In the genomic region with DNA sequence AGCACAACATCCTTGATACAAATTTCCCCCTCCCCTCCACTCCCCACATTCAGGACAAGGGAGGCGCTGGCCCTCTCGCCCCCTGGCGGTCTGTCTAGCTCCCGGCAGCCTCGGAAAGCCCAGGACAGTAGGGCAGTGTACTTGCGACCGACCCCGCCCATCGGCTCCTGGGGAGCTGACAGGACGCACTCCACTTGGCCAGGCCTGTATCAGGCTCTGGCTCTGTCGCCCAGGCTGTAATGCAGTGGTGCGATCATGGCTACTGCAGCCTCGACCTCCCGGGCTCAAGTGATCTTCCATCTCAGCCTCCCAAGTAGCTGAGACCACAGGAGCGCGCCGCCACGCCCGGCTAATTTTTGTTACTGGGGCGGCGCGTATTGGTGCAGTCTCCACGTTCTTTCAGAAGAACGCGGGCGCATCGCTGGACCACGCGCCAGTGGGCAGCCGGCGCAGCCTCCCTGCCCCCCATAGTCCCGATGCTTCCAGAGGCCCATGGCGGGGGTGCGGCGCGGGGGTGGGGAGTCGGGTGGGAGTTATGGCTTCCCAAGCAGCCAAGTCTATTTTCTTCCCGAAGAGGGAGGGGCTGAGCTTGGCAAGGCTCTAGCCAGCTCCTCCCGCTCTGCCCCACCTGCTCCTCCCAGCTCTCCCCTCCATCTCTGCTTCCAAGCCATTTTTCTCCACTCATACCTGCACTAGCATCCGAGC, we compare ENCODE assay signal across 8 cellular contexts. TPM values are rescaled to one million over a fixed set of nuclear protein-coding genes. Genes with fewer than 3 reads are reported as not detected.
DNase-seq lines count a peak whose midpoint lies in the region; ATAC-seq, FAIRE-seq and TF ChIP-seq lines count a peak whose summit lies in the region.

No MANE protein-coding gene starts in this region.

- TF ChIP-seq RAD21 in K562 (CRISPR knock-in tag; conservative IDR thresholded peaks at IDR 0.05 in 1 of 2, IDR thresholded peaks at IDR 0.05 in 1 of 2): no peak

- no peak for TF ChIP-seq CTCF in GM20000 (IDR thresholded peaks at IDR 0.05; ENCODE audit: extremely low read depth, missing control alignments)
- TF ChIP-seq CTCF in K562 (IDR thresholded peaks at IDR 0.05 in 2 of 3, conservative IDR thresholded peaks at IDR 0.05 in 1 of 3; ENCODE audit: insufficient read depth in 2 of 3, low read depth in 1 of 3, low read length in 3 of 3): peak; percentile 59 to 66 (median 63)
- TF ChIP-seq CTCF in smooth muscle cell (IDR thresholded peaks at IDR 0.05; ENCODE audit: borderline replicate concordance, insufficient read depth, poor library complexity, severe bottlenecking): peak; percentile 49

- TF ChIP-seq POLR2A in K562 (conservative IDR thresholded peaks at IDR 0.05): no peak

- 50% methylated on average over 14 of the region's 40 CpGs for WGBS in K562 (ENCODE audit: insufficient coverage, low coverage, missing lambda C conversion rate)
- WGBS in smooth muscle cell (ENCODE audit: low lambda C conversion rate): 58% methylated on average over 37 of the region's 40 CpGs

- POLR2A ChIA-PET in K562 (lab: Yijun Ruan, JAX): interaction anchor here (0.9 to 1.9 kb wide), 4 partner anchors 9 to 197 kb away, joined by 3 to 8 read pairs (median 5); a partner anchor contains a TSS

- intact Hi-C loops in K562 (cut with micrococcal nuclease): no loop called here

- H3K79me2 ChIP-seq in K562 (ENCODE audit: control insufficient read depth, insufficient read depth, low read length): no peaks in the 10 kb centered on the region
- no peaks in the 10 kb centered on the region for H3K79me2 ChIP-seq in smooth muscle cell (ENCODE audit: low read depth)

- H3K9ac ChIP-seq in K562 (ENCODE audit: insufficient read depth in 1 of 2, low read depth in 2 of 2, low read length in 2 of 2): no peak overlapping the region
- H3K9ac ChIP-seq in iPS-15b (ENCODE audit: low read depth, low read length): no peak overlapping the region
- no peak overlapping the region for H3K9ac ChIP-seq in smooth muscle cell (ENCODE audit: low read depth)

- H3K9me3 ChIP-seq in MG63: no peaks in the 10 kb centered on the region
- H3K9me3 ChIP-seq in K562 (replicated peaks; ENCODE audit: control insufficient read depth, insufficient read depth, low read depth, low read length): no peaks in the 10 kb centered on the region
- H3K9me3 ChIP-seq in iPS-15b (ENCODE audit: control insufficient read depth, insufficient read depth, low read length): no peaks in the 10 kb centered on the region
- H3K9me3 ChIP-seq in smooth muscle cell (replicated peaks; ENCODE audit: low read depth): no peaks in the 10 kb centered on the region

- in situ Hi-C loops in K562 (cut with MboI): no loop called here

- DNase-seq in CD1c-positive myeloid dendritic cell (ENCODE audit: extremely low spot score) (peak; percentile 66), GM20000 (ENCODE audit: low spot score) (peak; percentile 63), MG63 (peak; percentile 59), T1000 (lab: John Stamatoyannopoulos, UW) (peak; percentile 20), K562 (ENCODE audit: extremely low read depth in 1 of 4, low spot score in 3 of 4) (peak; percentile 62 to 79 (median 68)), smooth muscle cell (lab: John Stamatoyannopoulos, UW; ENCODE audit: unreplicated experiment) (peak; percentile 7), GM19240 (ENCODE audit: insufficient read length, low spot score) (no peak)

- no peaks in the 10 kb centered on the region for H3K9me1 ChIP-seq in K562 (ENCODE audit: control insufficient read depth, insufficient read depth, low read length)

- ATAC-seq in K562: peak; percentile 97

- H3K27ac ChIP-seq in K562 (ENCODE audit: extremely low read depth, low read depth, low read length): no peak overlapping the region
- H3K27ac ChIP-seq in smooth muscle cell (ENCODE audit: low read depth): no peak overlapping the region

- BruUV-seq in K562 (replicated peaks; lab: Mats Ljungman, UMichigan): no TSS peak

- peaks cover 2 to 8% of the 10 kb centered on the region in 2 experiments; a peak in 4 of 5 replicates for H3K4me1 ChIP-seq in K562 (replicated peaks in 1 of 2; ENCODE audit: control insufficient read depth in 2 of 2, insufficient read depth in 2 of 2, low read length in 2 of 2)
- H3K4me1 ChIP-seq in iPS-15b (ENCODE audit: control insufficient read depth, insufficient read depth, low read length): no peaks in the 10 kb centered on the region
- H3K4me1 ChIP-seq in smooth muscle cell (ENCODE audit: low read depth): no peaks in the 10 kb centered on the region

- H3K27me3 ChIP-seq in MG63 (no peaks in the 10 kb centered on the region), K562 (ENCODE audit: control insufficient read depth in 2 of 2, insufficient read depth in 2 of 2, low read length in 2 of 2) (no peaks in the 10 kb centered on the region), iPS-15b (ENCODE audit: control insufficient read depth, insufficient read depth, low read length) (no peaks in the 10 kb centered on the region), smooth muscle cell (ENCODE audit: low read depth) (no peaks in the 10 kb centered on the region)

- FAIRE-seq in K562 (lab: Jason Lieb, UNC): peak; percentile 68

- H3K4me3 ChIP-seq in MG63: no peak overlapping the region
- H3K4me3 ChIP-seq in K562: no peak overlapping the region
- peak overlapping the region; percentile 53 for H3K4me3 ChIP-seq in iPS-15b (ENCODE audit: low read depth, low read length)
- H3K4me3 ChIP-seq in smooth muscle cell: peak overlapping the region; percentile 52

- H2AFZ ChIP-seq in K562 (ENCODE audit: low read depth, low read length) (no peak overlapping the region), smooth muscle cell (ENCODE audit: low read depth) (peak overlapping the region; percentile 86)

- CTCF ChIA-PET in K562 (lab: Yijun Ruan, JAX; ENCODE audit: low intra/inter-chr PET ratio): no interaction called here

- H4K20me1 ChIP-seq in K562 (replicated peaks; ENCODE audit: control insufficient read depth, insufficient read depth, low read length): no peaks in the 10 kb centered on the region
- no peaks in the 10 kb centered on the region for H4K20me1 ChIP-seq in smooth muscle cell (ENCODE audit: low read depth)

- H3K4me2 ChIP-seq in K562 (ENCODE audit: insufficient read depth, low read length): no peak overlapping the region
- peak overlapping the region; percentile 83 for H3K4me2 ChIP-seq in smooth muscle cell

- no peak for TF ChIP-seq EP300 in K562 (IDR thresholded peaks at IDR 0.05; ENCODE audit: low read length)

- no peaks in the 10 kb centered on the region for H3K36me3 ChIP-seq in MG63
- H3K36me3 ChIP-seq in K562 (ENCODE audit: control insufficient read depth, insufficient read depth, low read length): no peaks in the 10 kb centered on the region
- H3K36me3 ChIP-seq in iPS-15b (ENCODE audit: control insufficient read depth, insufficient read depth, low read length): no peaks in the 10 kb centered on the region
- no peaks in the 10 kb centered on the region for H3K36me3 ChIP-seq in smooth muscle cell (ENCODE audit: low read depth)

- H3F3A ChIP-seq in smooth muscle cell (ENCODE audit: low read depth): no peaks in the 10 kb centered on the region

RNA-seq across cellular contexts. Expression of a gene that starts 7.8 kb away (rescaled TPM):
- not detected in 2 replicates for total RNA-seq in MG63 (2014; rRNA removed; shearing (Covaris generic); ENCODE audit: low replicate concordance)
- not detected in 2 replicates for total RNA-seq in K562 (2011; cell fraction: chromatin; rRNA removed; ENCODE audit: low replicate concordance)
- total RNA-seq in K562 (2011; cell fraction: nucleolus; rRNA removed): not detected in 2 replicates
- total RNA-seq in K562 (2011; cell fraction: nucleoplasm; rRNA removed): 1.6 TPM in 1 of 2 replicates, not detected in the other
- not detected in 2 replicates for total RNA-seq in K562 (2014; rRNA removed)
- 0.48 TPM in 1 of 2 replicates, not detected in the other for total RNA-seq in K562 (2014; rRNA removed; fragmentation: Illumina TruSeq; extraction: Trizol)
- total RNA-seq in K562 (2015; rRNA removed; fragmentation: Illumina TruSeq; extraction: Trizol): not detected in 2 replicates
- total RNA-seq in K562 (2021): not detected in 2 replicates
- polyA plus RNA-seq in K562 (2011; rRNA removed): not detected in 2 replicates
- not detected in 2 replicates for polyA plus RNA-seq in K562 (2011; cell fraction: cytosol; rRNA removed)
- not detected in 2 replicates for polyA plus RNA-seq in K562 (2011; cell fraction: nucleus; rRNA removed)
- polyA plus RNA-seq in K562 (2012): not detected in 2 replicates
- not detected in 2 replicates for polyA plus RNA-seq in K562 (2014; fragmentation: Illumina TruSeq; extraction: Trizol)
- not detected for polyA plus RNA-seq in K562 (2014; fragmentation: Nextera tagmentation; extraction: Ambion mirVana)
- polyA plus RNA-seq in K562 (2014; rRNA removed): not detected in 2 replicates
- polyA minus RNA-seq in K562 (2011; rRNA and poly(A)+ RNA removed): not detected in 2 replicates
- not detected in 2 replicates for polyA minus RNA-seq in K562 (2011; cell fraction: cytosol; rRNA and poly(A)+ RNA removed)
- polyA minus RNA-seq in K562 (2011; cell fraction: nucleus; rRNA and poly(A)+ RNA removed): not detected in 2 replicates
- not detected in 2 replicates for total RNA-seq in smooth muscle cell
- polyA plus RNA-seq in smooth muscle cell: 0.40 and 2.1 TPM in 2 replicates

RNA-seq across cellular contexts. Expression of a gene that starts 16.2 kb away (rescaled TPM):
- 108 and 198 TPM in 2 replicates for total RNA-seq in MG63 (2014; rRNA removed; shearing (Covaris generic); ENCODE audit: low replicate concordance)
- total RNA-seq in K562 (2011; cell fraction: chromatin; rRNA removed; ENCODE audit: low replicate concordance): 25.7 and 39.2 TPM in 2 replicates
- total RNA-seq in K562 (2011; cell fraction: nucleolus; rRNA removed): 32.1 and 33.7 TPM in 2 replicates
- 56.5 and 62.8 TPM in 2 replicates for total RNA-seq in K562 (2011; cell fraction: nucleoplasm; rRNA removed)
- 160 and 218 TPM in 2 replicates for total RNA-seq in K562 (2014; rRNA removed)
- total RNA-seq in K562 (2014; rRNA removed; fragmentation: Illumina TruSeq; extraction: Trizol): 402 and 409 TPM in 2 replicates
- total RNA-seq in K562 (2015; rRNA removed; fragmentation: Illumina TruSeq; extraction: Trizol): 378 and 383 TPM in 2 replicates
- 169 and 177 TPM in 2 replicates for total RNA-seq in K562 (2021)
- polyA plus RNA-seq in K562 (2011; rRNA removed): 336 and 418 TPM in 2 replicates
- polyA plus RNA-seq in K562 (2011; cell fraction: cytosol; rRNA removed): 39.5 and 169 TPM in 2 replicates
- polyA plus RNA-seq in K562 (2011; cell fraction: nucleus; rRNA removed): 44.8 and 122 TPM in 2 replicates
- polyA plus RNA-seq in K562 (2012): 155 and 439 TPM in 2 replicates
- 162 and 191 TPM in 2 replicates for polyA plus RNA-seq in K562 (2014; fragmentation: Illumina TruSeq; extraction: Trizol)
- polyA plus RNA-seq in K562 (2014; fragmentation: Nextera tagmentation; extraction: Ambion mirVana): 1,000 to 10,000 TPM; 1,140 to 1,285 TPM
- polyA plus RNA-seq in K562 (2014; rRNA removed): 308 and 430 TPM in 2 replicates
- polyA minus RNA-seq in K562 (2011; rRNA and poly(A)+ RNA removed): 149 and 153 TPM in 2 replicates
- polyA minus RNA-seq in K562 (2011; cell fraction: cytosol; rRNA and poly(A)+ RNA removed): 54.1 and 64.7 TPM in 2 replicates
- polyA minus RNA-seq in K562 (2011; cell fraction: nucleus; rRNA and poly(A)+ RNA removed): 8.3 and 22.9 TPM in 2 replicates
- 76.4 and 95.9 TPM in 2 replicates for total RNA-seq in smooth muscle cell
- 282 and 313 TPM in 2 replicates for polyA plus RNA-seq in smooth muscle cell

RNA-seq across cellular contexts. Expression of a gene that starts 16.3 kb away (rescaled TPM):
- total RNA-seq in MG63 (2014; rRNA removed; shearing (Covaris generic); ENCODE audit: low replicate concordance): 10.1 and 10.4 TPM in 2 replicates
- 11.5 and 17.2 TPM in 2 replicates for total RNA-seq in K562 (2011; cell fraction: chromatin; rRNA removed; ENCODE audit: low replicate concordance)
- 15.0 and 17.9 TPM in 2 replicates for total RNA-seq in K562 (2011; cell fraction: nucleolus; rRNA removed)
- 14.0 and 14.8 TPM in 2 replicates for total RNA-seq in K562 (2011; cell fraction: nucleoplasm; rRNA removed)
- total RNA-seq in K562 (2014; rRNA removed) (31.2 and 31.9 TPM in 2 replicates), K562 (2014; rRNA removed; fragmentation: Illumina TruSeq; extraction: Trizol) (17.9 and 22.4 TPM in 2 replicates), K562 (2015; rRNA removed; fragmentation: Illumina TruSeq; extraction: Trizol) (26.4 and 28.1 TPM in 2 replicates), K562 (2021) (26.3 and 28.5 TPM in 2 replicates), smooth muscle cell (16.9 and 25.7 TPM in 2 replicates)
- polyA plus RNA-seq in K562 (2011; rRNA removed) (21.2 and 25.6 TPM in 2 replicates), K562 (2014; fragmentation: Illumina TruSeq; extraction: Trizol) (27.8 and 32.8 TPM in 2 replicates), K562 (2014; fragmentation: Nextera tagmentation; extraction: Ambion mirVana) (10 to 100 TPM; 23.9 to 29.4 TPM), K562 (2014; rRNA removed) (38.4 and 39.5 TPM in 2 replicates), smooth muscle cell (19.0 and 19.7 TPM in 2 replicates)
- 21.0 and 23.4 TPM in 2 replicates for polyA plus RNA-seq in K562 (2011; cell fraction: cytosol; rRNA removed)
- polyA plus RNA-seq in K562 (2011; cell fraction: nucleus; rRNA removed): 22.4 and 31.4 TPM in 2 replicates
- polyA plus RNA-seq in K562 (2012): 27.0 and 41.1 TPM in 2 replicates
- 11.4 and 14.6 TPM in 2 replicates for polyA minus RNA-seq in K562 (2011; rRNA and poly(A)+ RNA removed)
- 9.5 and 11.5 TPM in 2 replicates for polyA minus RNA-seq in K562 (2011; cell fraction: cytosol; rRNA and poly(A)+ RNA removed)
- 3.6 and 10.3 TPM in 2 replicates for polyA minus RNA-seq in K562 (2011; cell fraction: nucleus; rRNA and poly(A)+ RNA removed)

RNA-seq across cellular contexts. Expression of a gene that starts 35.1 kb away (rescaled TPM):
- total RNA-seq in MG63 (2014; rRNA removed; shearing (Covaris generic); ENCODE audit: low replicate concordance): 1.1 and 1.3 TPM in 2 replicates
- total RNA-seq in K562 (2011; cell fraction: chromatin; rRNA removed; ENCODE audit: low replicate concordance): 5.5 and 22.5 TPM in 2 replicates
- total RNA-seq in K562 (2011; cell fraction: nucleolus; rRNA removed): 4.9 and 5.3 TPM in 2 replicates
- 7.7 and 8.8 TPM in 2 replicates for total RNA-seq in K562 (2011; cell fraction: nucleoplasm; rRNA removed)
- 17.5 and 17.6 TPM in 2 replicates for total RNA-seq in K562 (2014; rRNA removed)
- 32.3 and 38.1 TPM in 2 replicates for total RNA-seq in K562 (2014; rRNA removed; fragmentation: Illumina TruSeq; extraction: Trizol)
- total RNA-seq in K562 (2015; rRNA removed; fragmentation: Illumina TruSeq; extraction: Trizol): 28.3 and 32.3 TPM in 2 replicates
- total RNA-seq in K562 (2021): 17.9 and 19.7 TPM in 2 replicates
- 23.1 and 31.8 TPM in 2 replicates for polyA plus RNA-seq in K562 (2011; rRNA removed)
- 3.5 and 7.9 TPM in 2 replicates for polyA plus RNA-seq in K562 (2011; cell fraction: cytosol; rRNA removed)
- polyA plus RNA-seq in K562 (2011; cell fraction: nucleus; rRNA removed): 8.2 and 13.0 TPM in 2 replicates
- polyA plus RNA-seq in K562 (2012): 25.6 and 37.7 TPM in 2 replicates
- polyA plus RNA-seq in K562 (2014; fragmentation: Illumina TruSeq; extraction: Trizol): 44.0 and 57.0 TPM in 2 replicates
- polyA plus RNA-seq in K562 (2014; fragmentation: Nextera tagmentation; extraction: Ambion mirVana): 10 to 100 TPM; 24.1 to 37.5 TPM
- polyA plus RNA-seq in K562 (2014; rRNA removed): 37.9 and 40.8 TPM in 2 replicates
- polyA minus RNA-seq in K562 (2011; rRNA and poly(A)+ RNA removed): 18.5 and 21.4 TPM in 2 replicates
- 6.7 and 6.8 TPM in 2 replicates for polyA minus RNA-seq in K562 (2011; cell fraction: cytosol; rRNA and poly(A)+ RNA removed)
- polyA minus RNA-seq in K562 (2011; cell fraction: nucleus; rRNA and poly(A)+ RNA removed): 4.4 and 8.8 TPM in 2 replicates
- 2.8 and 3.7 TPM in 2 replicates for total RNA-seq in smooth muscle cell
- polyA plus RNA-seq in smooth muscle cell: 7.9 and 13.0 TPM in 2 replicates

RNA-seq across cellular contexts. Expression of a gene that starts 55.7 kb away (rescaled TPM):
- 5.0 and 6.2 TPM in 2 replicates for total RNA-seq in MG63 (2014; rRNA removed; shearing (Covaris generic); ENCODE audit: low replicate concordance)
- 5.0 and 13.7 TPM in 2 replicates for total RNA-seq in K562 (2011; cell fraction: chromatin; rRNA removed; ENCODE audit: low replicate concordance)
- total RNA-seq in K562 (2011; cell fraction: nucleolus; rRNA removed): 3.0 and 3.2 TPM in 2 replicates
- total RNA-seq in K562 (2011; cell fraction: nucleoplasm; rRNA removed): 5.2 and 14.0 TPM in 2 replicates
- total RNA-seq in K562 (2014; rRNA removed): 7.1 and 8.1 TPM in 2 replicates
- total RNA-seq in K562 (2014; rRNA removed; fragmentation: Illumina TruSeq; extraction: Trizol): 8.2 and 10.6 TPM in 2 replicates
- 6.3 and 7.0 TPM in 2 replicates for total RNA-seq in K562 (2015; rRNA removed; fragmentation: Illumina TruSeq; extraction: Trizol)
- total RNA-seq in K562 (2021): 8.2 and 8.8 TPM in 2 replicates
- 5.6 and 6.3 TPM in 2 replicates for polyA plus RNA-seq in K562 (2011; rRNA removed)
- 3.6 and 4.1 TPM in 2 replicates for polyA plus RNA-seq in K562 (2011; cell fraction: cytosol; rRNA removed)
- polyA plus RNA-seq in K562 (2011; cell fraction: nucleus; rRNA removed): 2.1 and 2.2 TPM in 2 replicates
- polyA plus RNA-seq in K562 (2012): 5.4 and 9.4 TPM in 2 replicates
- polyA plus RNA-seq in K562 (2014; fragmentation: Illumina TruSeq; extraction: Trizol): 5.8 and 6.7 TPM in 2 replicates
- polyA plus RNA-seq in K562 (2014; fragmentation: Nextera tagmentation; extraction: Ambion mirVana): 1 to 10 TPM; 3.1 to 3.4 TPM
- 6.4 and 8.3 TPM in 2 replicates for polyA plus RNA-seq in K562 (2014; rRNA removed)
- polyA minus RNA-seq in K562 (2011; rRNA and poly(A)+ RNA removed): 4.8 and 6.5 TPM in 2 replicates
- polyA minus RNA-seq in K562 (2011; cell fraction: cytosol; rRNA and poly(A)+ RNA removed): 2.9 and 3.5 TPM in 2 replicates
- 2.3 and 4.4 TPM in 2 replicates for polyA minus RNA-seq in K562 (2011; cell fraction: nucleus; rRNA and poly(A)+ RNA removed)
- 6.0 and 7.3 TPM in 2 replicates for total RNA-seq in smooth muscle cell
- 6.4 and 7.3 TPM in 2 replicates for polyA plus RNA-seq in smooth muscle cell

Comparison
In these comparisons a context has a peak if more than half of its experiments do, and no peak if none do; other contexts are left out.
1. H3K4me3 ChIP-seq: peak in iPS-15b (single experiment) and smooth muscle cell (single experiment); none in MG63 (single experiment) and K562 (single experiment).